In the genomic region with DNA sequence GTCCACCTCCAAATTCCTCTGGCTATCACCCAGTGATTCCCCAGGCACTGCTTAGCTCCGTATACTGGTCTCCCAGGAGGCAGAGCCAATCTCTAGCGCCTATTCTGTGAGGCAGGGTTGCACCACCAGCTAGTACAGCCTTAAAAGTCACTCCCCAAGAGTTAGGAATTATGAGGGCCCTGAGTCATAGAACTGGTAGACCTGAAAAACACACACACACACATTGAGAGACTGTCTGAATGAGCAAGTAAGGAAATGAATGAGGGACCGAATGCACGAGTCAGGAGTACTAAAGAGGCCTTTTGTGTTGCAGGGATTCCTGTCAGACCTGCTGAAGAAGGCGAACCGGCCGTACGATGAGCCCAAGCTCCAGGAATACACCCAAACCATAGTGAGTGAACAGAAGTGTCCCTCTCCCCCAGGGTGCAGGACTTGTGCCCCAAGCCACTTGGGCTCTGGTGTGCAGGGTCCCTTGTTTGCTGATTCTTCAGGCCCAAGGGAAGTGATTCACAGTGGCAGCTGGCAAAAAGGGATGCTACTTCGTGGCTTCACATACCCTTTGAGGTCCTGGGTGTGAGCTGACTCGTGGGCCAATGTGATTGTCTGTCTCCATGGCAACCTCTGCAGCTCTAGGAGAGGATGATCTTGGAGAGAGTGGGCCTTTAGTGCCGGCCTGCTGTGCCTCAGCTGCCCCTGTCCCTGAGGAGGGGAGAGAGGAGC, we compare ENCODE assay signal across 11 cellular contexts. TPM values are rescaled to one million over a fixed set of nuclear protein-coding genes. Genes with fewer than 3 reads are reported as not detected.
DNase-seq lines count a peak whose midpoint lies in the region; ATAC-seq, FAIRE-seq and TF ChIP-seq lines count a peak whose summit lies in the region.
"Had no signal": no experiment of that assay in that cellular context is flagged by ENCODE, and none has a peak within 500 bp of the region (broad histone marks: within the 10 kb centered on the region; RNA-seq: fewer than 3 reads in every experiment).

No MANE protein-coding gene starts in this region.

- H3K27me3 Mint-ChIP-seq in HFFc6 (ENCODE audit: insufficient read depth) (peaks cover 18% of the 10 kb centered on the region), natural killer cell (ENCODE audit: low read depth in 2 of 2) (peaks cover 12 to 26% of the 10 kb centered on the region in 2 donors)

- TF ChIP-seq POLR2A in K562 (conservative IDR thresholded peaks at IDR 0.05) = no peak

- H3K79me2 ChIP-seq in K562 (ENCODE audit: control insufficient read depth, insufficient read depth, low read length) = no peaks in the 10 kb centered on the region

- FAIRE-seq in K562 (lab: Jason Lieb, UNC) = no peak
- FAIRE-seq: A204.1 had no signal

- no peak for TF ChIP-seq CTCF in HFFc6 (IDR thresholded peaks at IDR 0.05)
- no peak for TF ChIP-seq CTCF in K562 (IDR thresholded peaks at IDR 0.05 in 2 of 3, conservative IDR thresholded peaks at IDR 0.05 in 1 of 3; ENCODE audit: insufficient read depth in 2 of 3, low read depth in 1 of 3, low read length in 3 of 3)
- TF ChIP-seq CTCF in natural killer cell (IDR thresholded peaks at IDR 0.05) = no peak
- TF ChIP-seq CTCF in GM13976 (IDR thresholded peaks at IDR 0.05; ENCODE audit: borderline replicate concordance, control extremely low read depth, extremely low read depth, insufficient read depth, missing control alignments) = no peak

- no peaks in the 10 kb centered on the region for H3K36me3 ChIP-seq in K562 (ENCODE audit: control insufficient read depth, insufficient read depth, low read length)
- H3K36me3 ChIP-seq: ascending aorta had no signal

- H2AFZ ChIP-seq in K562 (ENCODE audit: low read depth, low read length) = no peak overlapping the region

- H3K9me3 Mint-ChIP-seq in HFFc6 (no peaks in the 10 kb centered on the region), natural killer cell (no peaks in the 10 kb centered on the region)

- H3K9me3 ChIP-seq in K562 (replicated peaks; ENCODE audit: control insufficient read depth, insufficient read depth, low read depth, low read length) = no peaks in the 10 kb centered on the region
- H3K9me3 ChIP-seq: ascending aorta had no signal

- H3K36me3 Mint-ChIP-seq in HFFc6 (ENCODE audit: low read depth) (no peaks in the 10 kb centered on the region), natural killer cell (no peaks in the 10 kb centered on the region)

- H3K9ac ChIP-seq in K562 (ENCODE audit: insufficient read depth in 1 of 2, low read depth in 2 of 2, low read length in 2 of 2) = no peak overlapping the region

- no peak overlapping the region for H3K27ac ChIP-seq in K562 (ENCODE audit: extremely low read depth, low read depth, low read length)
- H3K27ac ChIP-seq: ascending aorta had no signal

- no peak overlapping the region for H3K4me2 ChIP-seq in K562 (ENCODE audit: insufficient read depth, low read length)

- no peak overlapping the region for H3K4me3 Mint-ChIP-seq in HFFc6
- H3K4me3 Mint-ChIP-seq in natural killer cell = no peak overlapping the region

- H3K4me1 Mint-ChIP-seq in HFFc6 (ENCODE audit: low read depth) = no peaks in the 10 kb centered on the region
- peaks cover 6 to 14% of the 10 kb centered on the region in 2 donors for H3K4me1 Mint-ChIP-seq in natural killer cell

- intact Hi-C loops in K562 (cut with micrococcal nuclease) (no loop called here), natural killer cell (cut with micrococcal nuclease) (no loop called here)

- no TSS peak for BruUV-seq in K562 (replicated peaks; lab: Mats Ljungman, UMichigan)

- POLR2A ChIA-PET in K562 (lab: Yijun Ruan, JAX) = interaction anchor here (0.6 to 1.7 kb wide), 4 partner anchors 8 to 182 kb away, joined by 3 read pairs; no protein-coding TSS in a partner anchor

- in situ Hi-C loops in K562 (cut with MboI) (no loop called here), GM13976 (cut with MboI; ENCODE audit: low sequenced_read_pairs, unreplicated experiment) (no loop called here)

- H3K9me1 ChIP-seq in K562 (ENCODE audit: control insufficient read depth, insufficient read depth, low read length) = no peaks in the 10 kb centered on the region

- peaks cover 8 to 26% of the 10 kb centered on the region in 2 experiments; a peak in 4 of 5 replicates for H3K27me3 ChIP-seq in K562 (ENCODE audit: control insufficient read depth in 2 of 2, insufficient read depth in 2 of 2, low read length in 2 of 2)
- H3K27me3 ChIP-seq: ascending aorta had no signal

- H3K4me3 ChIP-seq in K562 = no peak overlapping the region
- H3K4me3 ChIP-seq: ascending aorta had no signal

- ATAC-seq in K562 (peak; percentile 51; the same call in 2 of the 3 replicates), natural killer cell (peak in 2 of 3 donors; percentile 57 to 72), HG03442 (IDR thresholded peaks at IDR 0.05; ENCODE audit: unreplicated experiment) (no peak)

- no peaks in the 10 kb centered on the region for H3K4me1 ChIP-seq in K562 (replicated peaks in 1 of 2; ENCODE audit: control insufficient read depth in 2 of 2, insufficient read depth in 2 of 2, low read length in 2 of 2)
- H3K4me1 ChIP-seq: ascending aorta had no signal

- WGBS in K562 (ENCODE audit: insufficient coverage, low coverage, missing lambda C conversion rate) = 8% methylated on average over 11 of the region's 11 CpGs

- CTCF ChIA-PET in K562 (lab: Yijun Ruan, JAX; ENCODE audit: low intra/inter-chr PET ratio) = no interaction called here

- no peak overlapping the region for H3K27ac Mint-ChIP-seq in HFFc6
- no peak overlapping the region for H3K27ac Mint-ChIP-seq in natural killer cell

- H4K20me1 ChIP-seq in K562 (replicated peaks; ENCODE audit: control insufficient read depth, insufficient read depth, low read length) = peaks cover 7% of the 10 kb centered on the region; the same call in 1 of the 2 replicates

- TF ChIP-seq EP300 in K562 (IDR thresholded peaks at IDR 0.05; ENCODE audit: low read length) = no peak

- no peak for TF ChIP-seq RAD21 in K562 (CRISPR knock-in tag; conservative IDR thresholded peaks at IDR 0.05 in 1 of 2, IDR thresholded peaks at IDR 0.05 in 1 of 2)

- DNase-seq in NCI-H1417 (lab: John Stamatoyannopoulos, UW) = peak in 2 of 3 experiments; percentile 22 to 61
- no peak for DNase-seq in NCI-H1417 treated with DMSO at 0.1 percent for 48 hours (lab: John Stamatoyannopoulos, UW)
- DNase-seq in HFFc6 = peak; percentile 36
- DNase-seq in K562 (ENCODE audit: extremely low read depth in 1 of 4, low spot score in 3 of 4) = no peak
- no peak for DNase-seq in natural killer cell
- no peak for DNase-seq in NCI-H1092 treated with DMSO at 0.1 percent for 48 hours (lab: John Stamatoyannopoulos, UW)
- DNase-seq in GM13976 (ENCODE audit: low spot score) = no peak
- DNase-seq: OCI-M1 had no signal

TF ChIP-seq in K562, 482 proteins besides CTCF, POLR2A, EP300 and RAD21:
- TF ChIP-seq RFX1 (IDR thresholded peaks at IDR 0.05) (peak; percentile 74), MCM5 (IDR thresholded peaks at IDR 0.05; ENCODE audit: low read depth) (no peak), KDM5B (IDR thresholded peaks at IDR 0.05; ENCODE audit: insufficient replicate concordance, low read depth, low read length) (no peak)

RNA-seq across cellular contexts. Expression of a gene that starts 24.7 kb away (rescaled TPM):
- 1 to 10 TPM in 1 of 6 experiments, under 1 TPM in 2, not detected in 3; 0.14 to 1.1 (median 0.70) TPM for total RNA-seq in HFFc6 (2021; fragmentation: NEBNext Ultra II Directional; extraction: Animal tissue kit (Norgen Biotek cat#: 25700))
- total RNA-seq in K562 (2011; cell fraction: chromatin; rRNA removed; ENCODE audit: low replicate concordance) = not detected in 2 replicates
- not detected in 2 replicates for total RNA-seq in K562 (2011; cell fraction: nucleolus; rRNA removed)
- total RNA-seq in K562 (2011; cell fraction: nucleoplasm; rRNA removed) = not detected in 2 replicates
- total RNA-seq in K562 (2014; rRNA removed) (not detected in 2 replicates), K562 (2014; rRNA removed; fragmentation: Illumina TruSeq; extraction: Trizol) (not detected in 2 replicates), K562 (2015; rRNA removed; fragmentation: Illumina TruSeq; extraction: Trizol) (not detected in 2 replicates), K562 (2021) (0.20 TPM in 1 of 2 replicates, not detected in the other), natural killer cell (not detected)
- polyA plus RNA-seq in K562 (2011; rRNA removed) (not detected in 2 replicates), K562 (2014; fragmentation: Illumina TruSeq; extraction: Trizol) (not detected in 2 replicates), K562 (2014; fragmentation: Nextera tagmentation; extraction: Ambion mirVana) (not detected), K562 (2014; rRNA removed) (not detected in 2 replicates)
- not detected in 2 replicates for polyA plus RNA-seq in K562 (2011; cell fraction: cytosol; rRNA removed)
- not detected in 2 replicates for polyA plus RNA-seq in K562 (2011; cell fraction: nucleus; rRNA removed)
- polyA plus RNA-seq in K562 (2012) = 0.18 TPM in 1 of 2 replicates, not detected in the other
- not detected in 2 replicates for polyA minus RNA-seq in K562 (2011; rRNA and poly(A)+ RNA removed)
- not detected in 2 replicates for polyA minus RNA-seq in K562 (2011; cell fraction: cytosol; rRNA and poly(A)+ RNA removed)
- polyA minus RNA-seq in K562 (2011; cell fraction: nucleus; rRNA and poly(A)+ RNA removed) = not detected in 2 replicates

RNA-seq across cellular contexts. Expression of a gene that starts 58.6 kb away (rescaled TPM):
- total RNA-seq in HFFc6 (2021; fragmentation: NEBNext Ultra II Directional; extraction: Animal tissue kit (Norgen Biotek cat#: 25700)) = not detected
- total RNA-seq in K562 (2011; cell fraction: chromatin; rRNA removed; ENCODE audit: low replicate concordance) = not detected in 2 replicates
- not detected in 2 replicates for total RNA-seq in K562 (2011; cell fraction: nucleolus; rRNA removed)
- not detected in 2 replicates for total RNA-seq in K562 (2011; cell fraction: nucleoplasm; rRNA removed)
- total RNA-seq in K562 (2014; rRNA removed) (not detected in 2 replicates), K562 (2014; rRNA removed; fragmentation: Illumina TruSeq; extraction: Trizol) (not detected in 2 replicates), K562 (2015; rRNA removed; fragmentation: Illumina TruSeq; extraction: Trizol) (not detected in 2 replicates), K562 (2021) (not detected in 2 replicates), natural killer cell (not detected)
- polyA plus RNA-seq in K562 (2011; rRNA removed) (not detected in 2 replicates), K562 (2014; fragmentation: Illumina TruSeq; extraction: Trizol) (not detected in 2 replicates), K562 (2014; fragmentation: Nextera tagmentation; extraction: Ambion mirVana) (not detected), K562 (2014; rRNA removed) (not detected in 2 replicates)
- not detected in 2 replicates for polyA plus RNA-seq in K562 (2011; cell fraction: cytosol; rRNA removed)
- not detected in 2 replicates for polyA plus RNA-seq in K562 (2011; cell fraction: nucleus; rRNA removed)
- polyA plus RNA-seq in K562 (2012) = not detected in 2 replicates
- polyA minus RNA-seq in K562 (2011; rRNA and poly(A)+ RNA removed) = not detected in 2 replicates
- polyA minus RNA-seq in K562 (2011; cell fraction: cytosol; rRNA and poly(A)+ RNA removed) = not detected in 2 replicates
- polyA minus RNA-seq in K562 (2011; cell fraction: nucleus; rRNA and poly(A)+ RNA removed) = not detected in 2 replicates
- total RNA-seq: ascending aorta had no signal

Comparison
In these comparisons a context has a peak if more than half of its experiments do, and no peak if none do; other contexts are left out.
1. DNase-seq: peak in NCI-H1417 (2 of 3) and HFFc6 (single experiment); none in NCI-H1417 treated with DMSO at 0.1 percent for 48 hours (single experiment), K562 (0 of 4), natural killer cell (single experiment), NCI-H1092 treated with DMSO at 0.1 percent for 48 hours (single experiment) and GM13976 (single experiment).